22 cellular contexts compared by ENCODE assay signal in genomic region chr4:1251773-1252066, GRCh38. TPM values are rescaled to one million over a fixed set of nuclear protein-coding genes. Genes with fewer than 3 reads are reported as not detected.
A peak's percentile ranks its signal among the peaks of the same experiment; 100 is the strongest.
DNase-seq lines count a peak whose midpoint lies in the region; ATAC-seq and TF ChIP-seq lines count a peak whose summit lies in the region.
"Had no signal": no experiment of that assay in that cellular context is flagged by ENCODE, and none has a peak within 500 bp of the region (broad histone marks: within the 10 kb centered on the region; RNA-seq: fewer than 3 reads in every experiment).

No MANE protein-coding gene starts in this region.

- no peaks in the 10 kb centered on the region for H3K27me3 Mint-ChIP-seq in activated CD4-positive, alpha-beta T cell treated with anti-CD3 and anti-CD28 coated beads, Interleukin-2, amount 10 ng/mL, durations not matched to agents 7 days and 5 days
- H3K27me3 Mint-ChIP-seq in brain = peaks cover 11% of the 10 kb centered on the region
- H3K27me3 Mint-ChIP-seq in neural crest cell (ENCODE audit: low read depth) = peaks cover 4% of the 10 kb centered on the region

- peaks cover 65% of the 10 kb centered on the region for H3K36me3 Mint-ChIP-seq in activated CD4-positive, alpha-beta T cell treated with anti-CD3 and anti-CD28 coated beads, Interleukin-2, amount 10 ng/mL, durations not matched to agents 7 days and 5 days (ENCODE audit: low read depth)
- H3K36me3 Mint-ChIP-seq in brain (peaks cover 67% of the 10 kb centered on the region), neural crest cell (ENCODE audit: low read depth) (peaks cover 49% of the 10 kb centered on the region)

- H3F3A ChIP-seq in Loucy (ENCODE audit: low read depth) = no peaks in the 10 kb centered on the region

- no peaks in the 10 kb centered on the region for H3K36me3 ChIP-seq in Loucy (ENCODE audit: insufficient read depth, low read length)
- H3K36me3 ChIP-seq: left ventricle myocardium inferior, right atrium auricular region, vagina had no signal

- peaks cover 41% of the 10 kb centered on the region for H3K79me2 ChIP-seq in Loucy (ENCODE audit: insufficient read depth, low read length)

- TF ChIP-seq CTCF in Loucy (conservative IDR thresholded peaks at IDR 0.05; ENCODE audit: low read length) (no peak), brain (conservative IDR thresholded peaks at IDR 0.05) (no peak), neural crest cell (conservative IDR thresholded peaks at IDR 0.05) (no peak)

- H3K9me2 ChIP-seq in Loucy (replicated peaks; ENCODE audit: low read depth, low read length) = no peaks in the 10 kb centered on the region

- H3K9ac ChIP-seq in Loucy (ENCODE audit: low read depth, low read length, poor library complexity, severe bottlenecking) = no peak overlapping the region
- H3K9ac ChIP-seq: KMS-11 had no signal

- DNase-seq in activated CD4-positive, alpha-beta T cell treated with anti-CD3 and anti-CD28 coated beads, Interleukin-2, amount 10 ng/mL, durations not matched to agents 7 days and 5 days = no peak
- no peak for DNase-seq in activated CD4-positive, alpha-beta T cell treated with anti-CD3 and anti-CD28 coated beads for 48 hours
- no peak for DNase-seq in neural crest cell (ENCODE audit: low read depth, low spot score)
- no peak for DNase-seq in DMS 273 treated with DMSO at 0.1 percent for 48 hours (lab: John Stamatoyannopoulos, UW)
- DNase-seq: activated CD4-positive, alpha-beta T cell treated with anti-CD3 and anti-CD28 coated beads for 1 hour; dermis blood vessel endothelial cell; DMS53; left ventricle myocardium inferior; NCI-H187; NCI-H2227 treated with DMSO at 0.1 percent for 48 hours; NCI-H748 treated with DMSO at 0.1 percent for 48 hours; stimulated activated CD4-positive, alpha-beta T cell treated with anti-CD3 and anti-CD28 coated beads, Interleukin-12 subunit alpha, Interleukin-12 subunit beta, amount 100 ng/mL, for 4 hours had no signal

- H3K27ac Mint-ChIP-seq in activated CD4-positive, alpha-beta T cell treated with anti-CD3 and anti-CD28 coated beads, Interleukin-2, amount 10 ng/mL, durations not matched to agents 7 days and 5 days = peak overlapping the region; percentile 5
- peak overlapping the region in 1 of 5 experiments; percentile 87 for H3K27ac Mint-ChIP-seq in brain
- H3K27ac Mint-ChIP-seq in neural crest cell (ENCODE audit: unreplicated experiment) = no peak overlapping the region

- H3K4me2 ChIP-seq in Loucy (ENCODE audit: low read depth, low read length, poor library complexity, severe bottlenecking) = peak overlapping the region; percentile 27
- H3K4me2 ChIP-seq: A549, KMS-11 had no signal

- H3K4me1 ChIP-seq in Loucy (ENCODE audit: insufficient read depth, low read length, poor library complexity, severe bottlenecking) = peaks cover 21% of the 10 kb centered on the region

- no peak overlapping the region for H2AFZ ChIP-seq in Loucy (ENCODE audit: low read length)

- no peaks in the 10 kb centered on the region; the same call in 1 of the 2 replicates for H3K9me3 ChIP-seq in Loucy (ENCODE audit: insufficient read depth, low read depth, low read length)
- H3K9me3 ChIP-seq: mucosa of descending colon, right atrium auricular region, vagina had no signal

- no peak overlapping the region for H3K4me3 Mint-ChIP-seq in activated CD4-positive, alpha-beta T cell treated with anti-CD3 and anti-CD28 coated beads, Interleukin-2, amount 10 ng/mL, durations not matched to agents 7 days and 5 days
- H3K4me3 Mint-ChIP-seq in brain (peak overlapping the region in 4 of 5 experiments; percentile 42 to 72 (median 58)), neural crest cell (peak overlapping the region; percentile 88)

- CTCF ChIA-PET in activated CD4-positive, alpha-beta T cell treated with anti-CD3 and anti-CD28 coated beads, Interleukin-2, amount 10 ng/mL, durations not matched to agents 7 days and 5 days (lab: Charles Lee) = no interaction called here

- H3K4me3 ChIP-seq in Loucy (ENCODE audit: low read length, poor library complexity, severe bottlenecking) = no peak overlapping the region
- H3K4me3 ChIP-seq: A549, GM12878, left ventricle myocardium inferior, mucosa of descending colon, right atrium auricular region, vagina had no signal

- POLR2A ChIA-PET in activated CD4-positive, alpha-beta T cell treated with anti-CD3 and anti-CD28 coated beads, Interleukin-2, amount 10 ng/mL, durations not matched to agents 7 days and 5 days (lab: Charles Lee) = interaction anchor here (0.6 kb wide), 1 partner anchor 94 kb away, joined by 4 read pairs; no protein-coding TSS in a partner anchor

- peaks cover 14% of the 10 kb centered on the region for H4K20me1 ChIP-seq in Loucy (ENCODE audit: insufficient read depth, low read length, poor library complexity, severe bottlenecking)

- H3K4me1 Mint-ChIP-seq in activated CD4-positive, alpha-beta T cell treated with anti-CD3 and anti-CD28 coated beads, Interleukin-2, amount 10 ng/mL, durations not matched to agents 7 days and 5 days = peaks cover 62% of the 10 kb centered on the region
- peaks cover 39% of the 10 kb centered on the region for H3K4me1 Mint-ChIP-seq in brain
- H3K4me1 Mint-ChIP-seq in neural crest cell = peaks cover 16% of the 10 kb centered on the region

- H3K27me3 ChIP-seq in Loucy (ENCODE audit: insufficient read depth, low read length, poor library complexity, severe bottlenecking) = peaks cover 6% of the 10 kb centered on the region
- H3K27me3 ChIP-seq: right atrium auricular region, vagina had no signal

- H3K9me3 Mint-ChIP-seq in activated CD4-positive, alpha-beta T cell treated with anti-CD3 and anti-CD28 coated beads, Interleukin-2, amount 10 ng/mL, durations not matched to agents 7 days and 5 days = peaks cover 36% of the 10 kb centered on the region
- H3K9me3 Mint-ChIP-seq in brain = peaks cover 31 to 61% (median 56%) of the 10 kb centered on the region in 5 experiments
- H3K9me3 Mint-ChIP-seq in neural crest cell = peaks cover 26% of the 10 kb centered on the region

- ATAC-seq in GM21390 (IDR thresholded peaks at IDR 0.05; ENCODE audit: unreplicated experiment) = no peak
- no peak for ATAC-seq in HG03097 (IDR thresholded peaks at IDR 0.05; ENCODE audit: low FRiP score, unreplicated experiment)
- ATAC-seq: A549, GM12878, mucosa of descending colon had no signal

RNA-seq across cellular contexts. Expression of gene CTBP1, which starts 2.8 kb away (rescaled TPM):
- total RNA-seq in activated CD4-positive, alpha-beta T cell treated with anti-CD3 and anti-CD28 coated beads, Interleukin-2, amount 10 ng/mL, durations not matched to agents 7 days and 5 days = 100 to 1,000 TPM; 223 to 242 TPM
- 208 TPM for polyA plus RNA-seq in brain (ENCODE audit: insufficient read depth, low read depth, low replicate concordance)
- total RNA-seq in neural crest cell = 218 and 219 TPM in 2 replicates

RNA-seq across cellular contexts. Expression of gene MAEA, which starts 38.0 kb away (rescaled TPM):
- 10 to 100 TPM; 63.8 to 69.0 TPM for total RNA-seq in activated CD4-positive, alpha-beta T cell treated with anti-CD3 and anti-CD28 coated beads, Interleukin-2, amount 10 ng/mL, durations not matched to agents 7 days and 5 days
- polyA plus RNA-seq in brain (ENCODE audit: insufficient read depth, low read depth, low replicate concordance) = 70.7 TPM
- total RNA-seq in neural crest cell = 72.1 and 74.0 TPM in 2 replicates
